17 cellular contexts compared by ENCODE assay signal in genomic region chr19:28319208-28319607, GRCh38.
DNase-seq lines count a peak whose midpoint lies in the region; FAIRE-seq and TF ChIP-seq lines count a peak whose summit lies in the region.
"Had no signal": no experiment of that assay in that cellular context is flagged by ENCODE, and none has a peak within 500 bp of the region (broad histone marks: within the 10 kb centered on the region; RNA-seq: fewer than 3 reads in every experiment).

No MANE protein-coding gene starts in this region.

- H3K79me2 ChIP-seq in mesendoderm (ENCODE audit: control insufficient read depth, insufficient read depth, low read length), result no peaks in the 10 kb centered on the region

- no peaks in the 10 kb centered on the region for H3K9me3 ChIP-seq in breast epithelium
- H3K9me3 ChIP-seq: BLaER1, Caco-2 had no signal

- H3K4me2 ChIP-seq in mesendoderm (ENCODE audit: low read length), result no peak overlapping the region
- H3K4me2 ChIP-seq: BLaER1 had no signal

- intact Hi-C loops in breast epithelium (cut with DNase I; ENCODE audit: low total_unique reads), result no loop called here

- WGBS in mesendoderm (ENCODE audit: extremely low coverage, insufficient coverage, low lambda C conversion rate), result no CpG with 5 or more reads among the region's 2 CpGs

- H2BK5ac ChIP-seq in mesendoderm (ENCODE audit: low read length), result no peak overlapping the region

- no peak overlapping the region for H4K8ac ChIP-seq in mesendoderm (ENCODE audit: low read depth, low read length)

- H3K4ac ChIP-seq in mesendoderm (ENCODE audit: low read depth, low read length), result no peak overlapping the region

- peak overlapping the region; percentile 31 for H3K56ac ChIP-seq in mesendoderm (ENCODE audit: low read length)

- H3K9ac ChIP-seq in mesendoderm (ENCODE audit: low read length), result no peak overlapping the region
- H3K9ac ChIP-seq: BLaER1 had no signal

- no peak overlapping the region for H2BK120ac ChIP-seq in mesendoderm (ENCODE audit: low read depth, low read length)

- H2BK15ac ChIP-seq in mesendoderm (replicated peaks; ENCODE audit: low read depth), result no peak overlapping the region

- H3K27ac Mint-ChIP-seq in nephron progenitor cell, result peak overlapping the region; percentile 93
- H3K27ac Mint-ChIP-seq: B cell; CD4-positive, CD25-positive, alpha-beta regulatory T cell; CD8-positive, alpha-beta T cell had no signal

- H3K36me3 Mint-ChIP-seq in nephron progenitor cell (ENCODE audit: low read depth), result no peaks in the 10 kb centered on the region
- H3K36me3 Mint-ChIP-seq: CD4-positive, CD25-positive, alpha-beta regulatory T cell; CD8-positive, alpha-beta T cell had no signal

- DNase-seq in cerebellar cortex (ENCODE audit: low spot score) (peak; percentile 54), mesendoderm (no peak), nephron progenitor cell (no peak), H54 (ENCODE audit: insufficient read length, low spot score) (no peak), HT-29 (ENCODE audit: low spot score) (no peak), breast epithelium (ENCODE audit: low spot score in 2 of 2) (no peak)
- DNase-seq: Caco-2; CD4-positive, CD25-positive, alpha-beta regulatory T cell; CD8-positive, alpha-beta T cell; DND-41; GOT3; H7; HCEC 1CT had no signal

- H3K4me1 Mint-ChIP-seq in nephron progenitor cell, result peaks cover 71% of the 10 kb centered on the region
- H3K4me1 Mint-ChIP-seq: B cell had no signal

- H3K27me3 ChIP-seq in mesendoderm (ENCODE audit: insufficient read depth, low read length, poor library complexity) (no peaks in the 10 kb centered on the region), breast epithelium (no peaks in the 10 kb centered on the region)
- H3K27me3 ChIP-seq: BLaER1 had no signal

- H3K4me3 ChIP-seq in mesendoderm (ENCODE audit: low read length) (no peak overlapping the region), breast epithelium (no peak overlapping the region)
- H3K4me3 ChIP-seq: BLaER1 had no signal

- TF ChIP-seq POLR2A in H54 (IDR thresholded peaks at IDR 0.05; ENCODE audit: low read depth, low read length) (no peak), breast epithelium (IDR thresholded peaks at IDR 0.05) (no peak)

- TF ChIP-seq CTCF in nephron progenitor cell (IDR thresholded peaks at IDR 0.05) (no peak), breast epithelium (IDR thresholded peaks at IDR 0.05) (no peak)

- H3K9me3 Mint-ChIP-seq in nephron progenitor cell, result no peaks in the 10 kb centered on the region
- H3K9me3 Mint-ChIP-seq: CD8-positive, alpha-beta T cell had no signal

- H3K27me3 Mint-ChIP-seq in nephron progenitor cell (ENCODE audit: low read depth, poor library complexity), result peaks cover 8% of the 10 kb centered on the region
- H3K27me3 Mint-ChIP-seq: B cell; CD4-positive, CD25-positive, alpha-beta regulatory T cell had no signal

- no peaks in the 10 kb centered on the region for H3K79me1 ChIP-seq in mesendoderm (ENCODE audit: low read length)

- H3K23ac ChIP-seq in mesendoderm (ENCODE audit: low read length), result no peak overlapping the region

- H4K5ac ChIP-seq in mesendoderm (ENCODE audit: low read length), result no peak overlapping the region

- H3K27ac ChIP-seq in mesendoderm (ENCODE audit: low read depth, low read length) (no peak overlapping the region), breast epithelium (no peak overlapping the region)
- H3K27ac ChIP-seq: BLaER1, C4-2B had no signal

- no peak overlapping the region for H3K4me3 Mint-ChIP-seq in nephron progenitor cell
- H3K4me3 Mint-ChIP-seq: B cell; CD4-positive, CD25-positive, alpha-beta regulatory T cell; CD8-positive, alpha-beta T cell had no signal

- H3K18ac ChIP-seq in mesendoderm (ENCODE audit: low read length), result no peak overlapping the region

- H2AK5ac ChIP-seq in mesendoderm (ENCODE audit: low read length), result peak overlapping the region; percentile 58

- H3K36me3 ChIP-seq in mesendoderm (ENCODE audit: control insufficient read depth, insufficient read depth, low read length), result no peaks in the 10 kb centered on the region
- H3K36me3 ChIP-seq in breast epithelium, result no peaks in the 10 kb centered on the region
- H3K36me3 ChIP-seq: BLaER1 had no signal

- no peak for FAIRE-seq in H54 (lab: Jason Lieb, UNC)
- FAIRE-seq: GM12892 had no signal

- H3K4me1 ChIP-seq in mesendoderm (ENCODE audit: control insufficient read depth, low read depth, low read length), result peaks cover 9% of the 10 kb centered on the region
- H3K4me1 ChIP-seq in breast epithelium, result peaks cover 0 to 2% of the 10 kb centered on the region in 2 donors
- H3K4me1 ChIP-seq: Caco-2 had no signal
